Comparison of ENCODE assay signal across 1 cellular context in genomic region chr15:88891540-88892254, GRCh38.
TF ChIP-seq lines count a peak whose summit lies in the region.

No MANE protein-coding gene starts in this region.

TF ChIP-seq in HEK293, 187 proteins besides CTCF, POLR2A, EP300 and RAD21:
- TF ChIP-seq PRDM2 (tag by site-specific recombination; IDR thresholded peaks at IDR 0.05; ENCODE audit: borderline replicate concordance) (no peak), ZBTB7A (tag by site-specific recombination; IDR thresholded peaks at IDR 0.05; ENCODE audit: low read depth) (no peak), ZIC2 (tag by site-specific recombination; IDR thresholded peaks at IDR 0.05) (peak; percentile 41)
